ENCODE assay signal across 8 cellular contexts in genomic region chr3:44729384-44729910, GRCh38. TPM values are rescaled to one million over a fixed set of nuclear protein-coding genes. Genes with fewer than 3 reads are reported as not detected.
DNase-seq lines count a peak whose midpoint lies in the region; FAIRE-seq and TF ChIP-seq lines count a peak whose summit lies in the region.

Gene ZNF501 (plus strand): TSS chr3:44729635. CDS start chr3:44734422, 4,787 bp downstream.

- peaks cover 55% of the 10 kb centered on the region for H3K9me3 Mint-ChIP-seq in activated naive CD4-positive, alpha-beta T cell treated with anti-CD3 and anti-CD28 coated beads for 36 hours

- H3K4me3 Mint-ChIP-seq in activated naive CD4-positive, alpha-beta T cell treated with anti-CD3 and anti-CD28 coated beads for 36 hours: peak within 1 kb of the TSS; percentile 90

- intact Hi-C loops in activated naive CD4-positive, alpha-beta T cell treated with anti-CD3 and anti-CD28 coated beads for 36 hours (cut with micrococcal nuclease): loop anchor here (1.0 to 2.0 kb wide), 5 partner anchors 17 to 391 kb away; partner anchors contain the start of genes KIAA1143, KIF15, TCAIM and ZNF35

- H3K9ac ChIP-seq in stomach smooth muscle (ENCODE audit: low read length in 2 of 2): peak within 1 kb of the TSS; percentile 81 to 87

- CTCF ChIA-PET in activated naive CD4-positive, alpha-beta T cell treated with anti-CD3 and anti-CD28 coated beads for 36 hours (lab: Charles Lee): interaction anchor here (0.8 to 1.7 kb wide), 2 partner anchors 10 to 18 kb away, joined by 3 to 7 read pairs; partner anchors contain the start of gene ZNF502

- H3K27ac ChIP-seq in neutrophil (peak within 1 kb of the TSS; percentile 55), stomach smooth muscle (ENCODE audit: low read length) (peak within 1 kb of the TSS; percentile 12)

- TF ChIP-seq CTCF in AG10803 (conservative IDR thresholded peaks at IDR 0.05; ENCODE audit: low read length) (no peak), neutrophil (IDR thresholded peaks at IDR 0.05) (no peak)

- DNase-seq in AG10803 (ENCODE audit: low read depth) (peak; percentile 90), GM19238 (ENCODE audit: insufficient read length, low spot score) (peak; percentile 70), HTR-8/SVneo (ENCODE audit: insufficient read length, low spot score) (peak; percentile 89), RPMI8226 (peak; percentile 88), globus pallidus (ENCODE audit: low spot score) (peak; percentile 81)
- DNase-seq in activated naive CD4-positive, alpha-beta T cell treated with anti-CD3 and anti-CD28 coated beads for 36 hours: peak; percentile 94

- peaks cover 6 to 11% of the 10 kb centered on the region in 2 experiments for H3K4me1 ChIP-seq in neutrophil (ENCODE audit: control insufficient read depth in 1 of 2, insufficient read depth in 1 of 2, low read depth in 1 of 2, low read length in 1 of 2)
- H3K4me1 ChIP-seq in stomach smooth muscle (ENCODE audit: control insufficient read depth, insufficient read depth, low read length): peaks cover 6% of the 10 kb centered on the region

- peaks cover 9% of the 10 kb centered on the region for H3K4me1 Mint-ChIP-seq in activated naive CD4-positive, alpha-beta T cell treated with anti-CD3 and anti-CD28 coated beads for 36 hours (ENCODE audit: low read depth)

- peaks cover 55% of the 10 kb centered on the region for H3K36me3 Mint-ChIP-seq in activated naive CD4-positive, alpha-beta T cell treated with anti-CD3 and anti-CD28 coated beads for 36 hours (ENCODE audit: low read depth)

- H3K4me3 ChIP-seq in AG10803 (ENCODE audit: low read length) (peak within 1 kb of the TSS; percentile 69), neutrophil (ENCODE audit: low read depth in 1 of 2, low read length in 1 of 2) (peak within 1 kb of the TSS; percentile 62 to 67), stomach smooth muscle (ENCODE audit: low read length in 2 of 2) (peak within 1 kb of the TSS; percentile 87 to 96)

- H3K9me3 ChIP-seq in neutrophil (peaks cover 21% of the 10 kb centered on the region), stomach smooth muscle (ENCODE audit: control insufficient read depth in 2 of 2, low read length in 2 of 2) (peaks cover 18 to 34% of the 10 kb centered on the region in 2 donors)

- no peaks in the 10 kb centered on the region for H3K27me3 Mint-ChIP-seq in activated naive CD4-positive, alpha-beta T cell treated with anti-CD3 and anti-CD28 coated beads for 36 hours (ENCODE audit: low read depth)

- H3K27me3 ChIP-seq in neutrophil (no peaks in the 10 kb centered on the region), stomach smooth muscle (ENCODE audit: control insufficient read depth in 1 of 2, insufficient read depth in 2 of 2, low read length in 2 of 2) (no peaks in the 10 kb centered on the region)

- peak within 1 kb of the TSS; percentile 73 for H3K27ac Mint-ChIP-seq in activated naive CD4-positive, alpha-beta T cell treated with anti-CD3 and anti-CD28 coated beads for 36 hours

- peak; percentile 20 for FAIRE-seq in HTR-8/SVneo (lab: Jason Lieb, UNC)

- no peaks in the 10 kb centered on the region for H3K36me3 ChIP-seq in neutrophil
- peaks cover 26 to 27% of the 10 kb centered on the region in 2 donors for H3K36me3 ChIP-seq in stomach smooth muscle (ENCODE audit: control insufficient read depth in 2 of 2, insufficient read depth in 2 of 2, low read length in 2 of 2)

RNA-seq across cellular contexts. Expression of gene ZNF501, which starts in this region (rescaled TPM):
- 1 to 10 TPM; 1.6 to 2.7 TPM for total RNA-seq in activated naive CD4-positive, alpha-beta T cell treated with anti-CD3 and anti-CD28 coated beads for 36 hours

Comparison
In these comparisons a context has a peak if more than half of its experiments do, and no peak if none do; other contexts are left out.
1. Peak in every context shown above with its lines: DNase-seq, H3K4me3 ChIP-seq and H3K27ac ChIP-seq.